ENCODE assay signal across 1 cellular context in the genomic region with DNA sequence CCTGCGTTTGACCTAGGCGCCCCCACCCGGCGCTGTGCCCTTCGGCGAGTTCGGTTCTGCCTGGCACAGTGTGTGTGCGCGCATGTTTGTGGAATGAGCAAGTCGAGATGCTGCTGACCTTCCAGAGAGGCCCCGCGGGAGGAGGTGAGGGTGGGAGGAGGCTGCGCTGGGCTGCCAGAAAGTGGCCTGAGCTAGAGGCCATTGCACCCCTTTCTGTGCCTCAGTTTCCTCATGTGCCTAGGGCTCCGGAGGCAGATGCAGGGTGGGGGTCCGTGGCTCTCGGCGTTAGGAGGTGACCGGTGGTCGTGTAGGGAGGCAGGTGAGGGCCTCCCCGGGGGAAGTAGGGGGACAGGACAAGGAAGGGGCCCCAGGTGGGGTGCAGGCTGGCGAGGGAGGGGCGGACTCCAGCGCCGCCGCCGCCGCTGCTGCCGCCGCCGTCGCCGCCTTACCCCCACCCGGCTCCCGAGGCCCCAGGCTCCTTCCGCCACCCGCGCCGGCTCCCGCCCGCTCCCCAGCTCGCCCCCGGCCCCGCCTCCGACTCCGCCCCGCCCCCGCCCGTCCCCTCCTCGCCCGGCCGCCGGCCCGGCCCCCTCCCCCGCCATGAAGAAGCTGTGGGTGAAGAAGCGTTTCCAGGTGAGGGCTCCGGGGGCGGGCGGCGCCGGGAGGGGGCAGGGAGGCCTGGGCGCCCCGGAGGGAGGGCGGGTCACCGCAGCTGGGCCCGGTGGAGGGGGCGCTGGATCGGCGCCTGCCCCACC.
A peak's percentile ranks its signal among the peaks of the same experiment; 100 is the strongest.
TF ChIP-seq lines count a peak whose summit lies in the region.

No MANE protein-coding gene starts in this region.

TF ChIP-seq in endothelial cell of umbilical vein, 7 proteins besides CTCF, POLR2A, EP300 and RAD21:
- no peak for TF ChIP-seq MYC (IDR thresholded peaks at IDR 0.05; ENCODE audit: low read depth, low read length)
- peak; percentile 88 for TF ChIP-seq EZH2 (IDR thresholded peaks at IDR 0.05; ENCODE audit: borderline replicate concordance, low read depth, low read length, severe bottlenecking)
